ENCODE assay signal across 9 cellular contexts in the genomic region with DNA sequence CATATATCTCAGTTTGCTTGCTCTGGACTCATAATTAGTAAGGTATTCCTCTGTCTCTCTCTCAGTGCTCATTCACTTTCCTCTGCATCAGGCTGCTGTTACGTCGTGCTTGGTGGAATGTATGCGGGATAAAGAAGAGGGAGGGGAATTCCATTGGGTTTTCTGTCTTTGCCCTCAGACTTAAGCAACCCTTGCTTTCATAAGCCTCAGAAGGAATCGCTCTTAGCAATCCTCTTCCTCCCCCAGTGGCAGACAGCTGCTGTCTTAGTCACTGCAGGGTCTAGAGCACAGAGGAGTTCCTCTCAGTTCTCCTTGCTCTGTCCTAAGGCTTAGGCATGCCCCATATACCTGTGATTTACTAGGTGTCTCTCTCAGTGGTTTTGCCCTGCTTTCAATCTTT. TPM values are rescaled to one million over a fixed set of nuclear protein-coding genes. Genes with fewer than 3 reads are reported as not detected.
DNase-seq lines count a peak whose midpoint lies in the region; ATAC-seq and TF ChIP-seq lines count a peak whose summit lies in the region.
"Had no signal": no experiment of that assay in that cellular context is flagged by ENCODE, and none has a peak within 500 bp of the region (broad histone marks: within the 10 kb centered on the region; RNA-seq: fewer than 3 reads in every experiment).

No MANE protein-coding gene starts in this region.

- no peak overlapping the region for H3K4me3 ChIP-seq in right cardiac atrium (ENCODE audit: low read length)
- H3K4me3 ChIP-seq: upper lobe of left lung had no signal

- intact Hi-C loops in right cardiac atrium (cut with DNase I) = no loop called here

- DNase-seq in HT1080 (ENCODE audit: low read depth) = peak; percentile 58
- DNase-seq in iPS-NIHi7 (ENCODE audit: extremely low spot score) = peak; percentile 69
- no peak for DNase-seq in occipital lobe (lab: John Stamatoyannopoulos, UW)
- no peak for DNase-seq in right cardiac atrium
- no peak for DNase-seq in NCI-H774 (lab: John Stamatoyannopoulos, UW)
- no peak for DNase-seq in NCI-H1417 (lab: John Stamatoyannopoulos, UW)
- DNase-seq: upper lobe of left lung had no signal

- no peaks in the 10 kb centered on the region for H3K9me3 ChIP-seq in right cardiac atrium (ENCODE audit: control insufficient read depth, low read length)
- H3K9me3 ChIP-seq: upper lobe of left lung had no signal

- whole genome bisulfite sequencing in right cardiac atrium = 38% methylated on average over 4 of the region's 4 CpGs

- peak; percentile 100 for ATAC-seq in GM21717 (IDR thresholded peaks at IDR 0.05; ENCODE audit: unreplicated experiment)
- ATAC-seq in right cardiac atrium = no peak

- peak; percentile 39 for TF ChIP-seq CTCF in GM12873 (IDR thresholded peaks at IDR 0.05; ENCODE audit: insufficient read depth, low read depth, low read length, missing control alignments)

- no peaks in the 10 kb centered on the region for H3K4me1 ChIP-seq in right cardiac atrium (ENCODE audit: control insufficient read depth, insufficient read depth, low read length)
- H3K4me1 ChIP-seq: upper lobe of left lung had no signal

- H3K27ac ChIP-seq in right cardiac atrium (ENCODE audit: low read length) = no peak overlapping the region
- H3K27ac ChIP-seq: upper lobe of left lung had no signal

- H3K27me3 ChIP-seq in right cardiac atrium (ENCODE audit: control insufficient read depth, insufficient read depth) = no peaks in the 10 kb centered on the region
- H3K27me3 ChIP-seq: upper lobe of left lung had no signal

RNA-seq across cellular contexts. Expression of a gene that starts 19.1 kb away (rescaled TPM):
- total RNA-seq in HT1080 (2014; rRNA removed; shearing (Covaris generic)) = not detected in 2 replicates
- not detected in 2 replicates for polyA plus RNA-seq in HT1080 (2015; cell fraction: cytosol; rRNA removed)
- polyA plus RNA-seq in HT1080 (2015; cell fraction: nucleus; rRNA removed) = not detected in 2 replicates
- total RNA-seq in occipital lobe = not detected
- total RNA-seq in right cardiac atrium = 1 to 10 TPM; 1.3 to 7.4 (median 3.8) TPM
- 1.6 TPM for polyA plus RNA-seq in right cardiac atrium
- total RNA-seq: upper lobe of left lung had no signal

RNA-seq across cellular contexts. Expression of a gene that starts 52.2 kb away (rescaled TPM):
- 8.9 and 9.7 TPM in 2 replicates for total RNA-seq in HT1080 (2014; rRNA removed; shearing (Covaris generic))
- polyA plus RNA-seq in HT1080 (2015; cell fraction: cytosol; rRNA removed) = 11.7 and 15.2 TPM in 2 replicates
- 28.7 and 31.9 TPM in 2 replicates for polyA plus RNA-seq in HT1080 (2015; cell fraction: nucleus; rRNA removed)
- 271 TPM for total RNA-seq in occipital lobe
- 10 to 100 TPM; 50.1 to 68.2 (median 56.1) TPM for total RNA-seq in right cardiac atrium
- 25.6 TPM for polyA plus RNA-seq in right cardiac atrium

Comparison
In these comparisons a context has a peak if more than half of its experiments do, and no peak if none do; other contexts are left out.
1. DNase-seq: peak in HT1080 (single experiment) and iPS-NIHi7 (single experiment); none in occipital lobe (single experiment), right cardiac atrium (0 of 3), NCI-H774 (single experiment) and NCI-H1417 (0 of 3).